In genomic region chr1:88401283-88401682, GRCh38 we compare ENCODE assay signal across 1 cellular context.
A peak's percentile ranks its signal among the peaks of the same experiment; 100 is the strongest.
TF ChIP-seq lines count a peak whose summit lies in the region.

No MANE protein-coding gene starts in this region.

TF ChIP-seq in GM12878, 131 proteins besides CTCF, POLR2A, EP300 and RAD21 (continued from another document):
- no peak for TF ChIP-seq BCLAF1 (IDR thresholded peaks at IDR 0.05)
- no peak for TF ChIP-seq SUPT20H (IDR thresholded peaks at IDR 0.05; ENCODE audit: borderline replicate concordance, control insufficient read depth, low read depth, low read length)
- TF ChIP-seq NFYA (IDR thresholded peaks at IDR 0.05; ENCODE audit: borderline replicate concordance, low read depth, low read length): no peak
- TF ChIP-seq BCL3 (IDR thresholded peaks at IDR 0.05; ENCODE audit: borderline replicate concordance, insufficient read depth, low read depth, low read length, poor library complexity, severe bottlenecking): no peak
- TF ChIP-seq PBX3 (IDR thresholded peaks at IDR 0.05; ENCODE audit: insufficient replicate concordance, low read depth, low read length): no peak
- no peak for TF ChIP-seq SMAD1 (IDR thresholded peaks at IDR 0.05; ENCODE audit: low read depth, partially characterized antibody)
- TF ChIP-seq HSF1 (IDR thresholded peaks at IDR 0.05; ENCODE audit: low read depth, low read length): no peak
- TF ChIP-seq POU2F2 (IDR thresholded peaks at IDR 0.05; ENCODE audit: borderline replicate concordance, low read depth, low read length): no peak
- TF ChIP-seq SREBF2 (IDR thresholded peaks at IDR 0.05; ENCODE audit: low read length): no peak
- TF ChIP-seq NRF1 (conservative IDR thresholded peaks at IDR 0.05; ENCODE audit: low read depth, low read length): no peak
- TF ChIP-seq ZSCAN29 (IDR thresholded peaks at IDR 0.05): no peak
- no peak for TF ChIP-seq FOS (IDR thresholded peaks at IDR 0.05; ENCODE audit: borderline replicate concordance, extremely low read depth, insufficient read length)
- TF ChIP-seq SIX5 (IDR thresholded peaks at IDR 0.05; ENCODE audit: low read depth, low read length, severe bottlenecking): no peak
- TF ChIP-seq NR2C1 (IDR thresholded peaks at IDR 0.05): no peak
- TF ChIP-seq BMI1 (IDR thresholded peaks at IDR 0.05; ENCODE audit: borderline replicate concordance): no peak
- peak; percentile 60; the same call in 1 of the 2 replicates for TF ChIP-seq ZNF217 (IDR thresholded peaks at IDR 0.05)
- TF ChIP-seq POLR2AphosphoS5 (IDR thresholded peaks at IDR 0.05; ENCODE audit: low read length): no peak
- TF ChIP-seq ESRRA (IDR thresholded peaks at IDR 0.05; ENCODE audit: low read length): no peak
- no peak for TF ChIP-seq SP1 (IDR thresholded peaks at IDR 0.05; ENCODE audit: low read depth, low read length)
- no peak for TF ChIP-seq TCF12 (IDR thresholded peaks at IDR 0.05; ENCODE audit: low read depth, low read length)
- TF ChIP-seq JUNB (IDR thresholded peaks at IDR 0.05): peak; percentile 30; the same call in 1 of the 2 replicates
- TF ChIP-seq ZBTB11 (CRISPR knock-in tag; IDR thresholded peaks at IDR 0.05): no peak
- TF ChIP-seq, protein P1, sequence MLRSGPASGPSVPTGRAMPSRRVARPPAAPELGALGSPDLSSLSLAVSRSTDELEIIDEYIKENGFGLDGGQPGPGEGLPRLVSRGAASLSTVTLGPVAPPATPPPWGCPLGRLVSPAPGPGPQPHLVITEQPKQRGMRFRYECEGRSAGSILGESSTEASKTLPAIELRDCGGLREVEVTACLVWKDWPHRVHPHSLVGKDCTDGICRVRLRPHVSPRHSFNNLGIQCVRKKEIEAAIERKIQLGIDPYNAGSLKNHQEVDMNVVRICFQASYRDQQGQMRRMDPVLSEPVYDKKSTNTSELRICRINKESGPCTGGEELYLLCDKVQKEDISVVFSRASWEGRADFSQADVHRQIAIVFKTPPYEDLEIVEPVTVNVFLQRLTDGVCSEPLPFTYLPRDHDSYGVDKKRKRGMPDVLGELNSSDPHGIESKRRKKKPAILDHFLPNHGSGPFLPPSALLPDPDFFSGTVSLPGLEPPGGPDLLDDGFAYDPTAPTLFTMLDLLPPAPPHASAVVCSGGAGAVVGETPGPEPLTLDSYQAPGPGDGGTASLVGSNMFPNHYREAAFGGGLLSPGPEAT (IDR thresholded peaks at IDR 0.05; ENCODE audit: low read depth): peak; percentile 67
- TF ChIP-seq, protein P2, sequence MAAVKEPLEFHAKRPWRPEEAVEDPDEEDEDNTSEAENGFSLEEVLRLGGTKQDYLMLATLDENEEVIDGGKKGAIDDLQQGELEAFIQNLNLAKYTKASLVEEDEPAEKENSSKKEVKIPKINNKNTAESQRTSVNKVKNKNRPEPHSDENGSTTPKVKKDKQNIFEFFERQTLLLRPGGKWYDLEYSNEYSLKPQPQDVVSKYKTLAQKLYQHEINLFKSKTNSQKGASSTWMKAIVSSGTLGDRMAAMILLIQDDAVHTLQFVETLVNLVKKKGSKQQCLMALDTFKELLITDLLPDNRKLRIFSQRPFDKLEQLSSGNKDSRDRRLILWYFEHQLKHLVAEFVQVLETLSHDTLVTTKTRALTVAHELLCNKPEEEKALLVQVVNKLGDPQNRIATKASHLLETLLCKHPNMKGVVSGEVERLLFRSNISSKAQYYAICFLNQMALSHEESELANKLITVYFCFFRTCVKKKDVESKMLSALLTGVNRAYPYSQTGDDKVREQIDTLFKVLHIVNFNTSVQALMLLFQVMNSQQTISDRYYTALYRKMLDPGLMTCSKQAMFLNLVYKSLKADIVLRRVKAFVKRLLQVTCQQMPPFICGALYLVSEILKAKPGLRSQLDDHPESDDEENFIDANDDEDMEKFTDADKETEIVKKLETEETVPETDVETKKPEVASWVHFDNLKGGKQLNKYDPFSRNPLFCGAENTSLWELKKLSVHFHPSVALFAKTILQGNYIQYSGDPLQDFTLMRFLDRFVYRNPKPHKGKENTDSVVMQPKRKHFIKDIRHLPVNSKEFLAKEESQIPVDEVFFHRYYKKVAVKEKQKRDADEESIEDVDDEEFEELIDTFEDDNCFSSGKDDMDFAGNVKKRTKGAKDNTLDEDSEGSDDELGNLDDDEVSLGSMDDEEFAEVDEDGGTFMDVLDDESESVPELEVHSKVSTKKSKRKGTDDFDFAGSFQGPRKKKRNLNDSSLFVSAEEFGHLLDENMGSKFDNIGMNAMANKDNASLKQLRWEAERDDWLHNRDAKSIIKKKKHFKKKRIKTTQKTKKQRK (IDR thresholded peaks at IDR 0.05; ENCODE audit: low read depth, low read length): no peak
- no peak for TF ChIP-seq CEBPB (IDR thresholded peaks at IDR 0.05; ENCODE audit: borderline replicate concordance in 1 of 2, low read depth in 2 of 2, low read length in 2 of 2)
- peak; percentile 22; the same call in 1 of the 2 replicates for TF ChIP-seq SPI1 (IDR thresholded peaks at IDR 0.05; ENCODE audit: borderline replicate concordance, insufficient read depth, low read depth, low read length)
- no peak for TF ChIP-seq CBFB (IDR thresholded peaks at IDR 0.05; ENCODE audit: low read depth)
- peak; percentile 33 to 48; a peak in 1 of 4 replicates for TF ChIP-seq IKZF2 (IDR thresholded peaks at IDR 0.05)
- no peak for TF ChIP-seq IRF3 (IDR thresholded peaks at IDR 0.05)
- TF ChIP-seq IKZF1 (conservative IDR thresholded peaks at IDR 0.05): no peak
- peak; percentile 40; the same call in 1 of the 2 replicates for TF ChIP-seq JUND (IDR thresholded peaks at IDR 0.05; ENCODE audit: low read depth, low read length)
- no peak for TF ChIP-seq ZNF622 (IDR thresholded peaks at IDR 0.05)
- TF ChIP-seq ZBED1 (IDR thresholded peaks at IDR 0.05; ENCODE audit: borderline replicate concordance): no peak
